ENCODE assay signal across 1 cellular context in the genomic region with DNA sequence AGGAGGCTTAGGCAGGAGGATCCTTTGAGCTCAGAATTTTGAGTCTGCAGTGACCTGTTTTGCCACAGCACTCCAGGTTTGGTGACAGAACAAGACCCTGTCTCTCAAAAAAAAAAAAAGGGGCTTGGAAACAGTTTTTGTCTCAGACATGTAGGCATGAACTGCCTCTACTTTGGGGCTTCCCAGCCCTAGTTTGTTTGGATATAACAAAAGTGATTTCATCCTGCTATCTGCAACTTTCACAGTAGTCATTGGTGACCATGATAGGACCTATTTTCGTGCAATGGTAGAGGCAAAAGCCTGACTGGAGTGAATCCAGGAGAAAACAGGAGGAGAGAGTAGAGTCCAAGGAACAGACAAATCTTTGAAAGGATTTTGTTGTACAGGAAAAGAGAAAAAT.
TF ChIP-seq lines count a peak whose summit lies in the region.

No MANE protein-coding gene starts in this region.

TF ChIP-seq in endothelial cell of umbilical vein, 7 proteins besides CTCF, POLR2A, EP300 and RAD21:
- no peak for TF ChIP-seq GATA2 (IDR thresholded peaks at IDR 0.05; ENCODE audit: insufficient read depth, insufficient read length, low read depth, low read length)
- no peak for TF ChIP-seq JUN (IDR thresholded peaks at IDR 0.05; ENCODE audit: borderline replicate concordance, insufficient read depth, insufficient read length, low read depth)
- TF ChIP-seq, protein P1, sequence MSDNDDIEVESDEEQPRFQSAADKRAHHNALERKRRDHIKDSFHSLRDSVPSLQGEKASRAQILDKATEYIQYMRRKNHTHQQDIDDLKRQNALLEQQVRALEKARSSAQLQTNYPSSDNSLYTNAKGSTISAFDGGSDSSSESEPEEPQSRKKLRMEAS (IDR thresholded peaks at IDR 0.05; ENCODE audit: insufficient read depth, insufficient read length): no peak
- TF ChIP-seq FOS (IDR thresholded peaks at IDR 0.05; ENCODE audit: borderline replicate concordance, insufficient read depth, low read length): no peak
- TF ChIP-seq MYC (IDR thresholded peaks at IDR 0.05; ENCODE audit: low read depth, low read length): no peak
- TF ChIP-seq POLR2AphosphoS5 (IDR thresholded peaks at IDR 0.05; ENCODE audit: insufficient read depth, low read depth, low read length): no peak
- no peak for TF ChIP-seq EZH2 (IDR thresholded peaks at IDR 0.05; ENCODE audit: borderline replicate concordance, low read depth, low read length, severe bottlenecking)
